ENCODE assay signal across 8 cellular contexts in genomic region chr19:16572332-16573211, GRCh38.
DNase-seq lines count a peak whose midpoint lies in the region; ATAC-seq lines count a peak whose summit lies in the region.

TSS of gene SLC35E1 (minus strand) at chr19:16572415. CDS start at chr19:16572364, 51 bp downstream.

- peak; percentile 80 for ATAC-seq in GM19043 (IDR thresholded peaks at IDR 0.05; ENCODE audit: low read depth, unreplicated experiment)
- ATAC-seq in HG03354 (IDR thresholded peaks at IDR 0.05; ENCODE audit: poor library complexity, severe bottlenecking, unreplicated experiment), result peak; percentile 81

- DNase-seq in AML-193 (lab: John Stamatoyannopoulos, UW), result peak; percentile 91
- peak; percentile 90 to 98 for DNase-seq in NCI-H446 (lab: John Stamatoyannopoulos, UW)
- DNase-seq in activated CD4-positive, CD25-positive, alpha-beta regulatory T cell treated with anti-CD3 and anti-CD28 coated beads, Interleukin-2, amount 50 U/mL, for 72 hours, result peak; percentile 92
- peak; percentile 97 for DNase-seq in cerebellar cortex (ENCODE audit: low spot score)
- peak; percentile 99 for DNase-seq in islet precursor cell
- peak; percentile 89 for DNase-seq in stimulated activated CD4-positive, alpha-beta T cell treated with anti-CD3 and anti-CD28 coated beads, Interleukin-12 subunit alpha, Interleukin-12 subunit beta, amount 100 ng/mL, for 4 hours

Comparison
In these comparisons a context has a peak if more than half of its experiments do, and no peak if none do; other contexts are left out.
1. Peak in every context shown above with its lines: DNase-seq and ATAC-seq.